In genomic region chr5:31640024-31640423, GRCh38 we compare ENCODE assay signal across 10 cellular contexts. TPM values are rescaled to one million over a fixed set of nuclear protein-coding genes. Genes with fewer than 3 reads are reported as not detected.
DNase-seq lines count a peak whose midpoint lies in the region; ATAC-seq and TF ChIP-seq lines count a peak whose summit lies in the region.
"Had no signal": no experiment of that assay in that cellular context is flagged by ENCODE, and none has a peak within 500 bp of the region (broad histone marks: within the 10 kb centered on the region; RNA-seq: fewer than 3 reads in every experiment).

No MANE protein-coding gene starts in this region.

- no peak for TF ChIP-seq CTCF in activated CD8-positive, alpha-beta T cell treated with anti-CD3 and anti-CD28 coated beads for 36 hours (IDR thresholded peaks at IDR 0.05)
- no peak for TF ChIP-seq CTCF in left ventricle myocardium inferior (IDR thresholded peaks at IDR 0.05; ENCODE audit: borderline replicate concordance)
- TF ChIP-seq CTCF in progenitor cell of endocrine pancreas (IDR thresholded peaks at IDR 0.05; ENCODE audit: unreplicated experiment), result no peak
- TF ChIP-seq CTCF in gastroesophageal sphincter (IDR thresholded peaks at IDR 0.05), result no peak

- H3K4me3 ChIP-seq in H7 (ENCODE audit: insufficient read depth, low read depth, low read length), result peak overlapping the region; percentile 67
- peak overlapping the region; percentile 88 for H3K4me3 ChIP-seq in left ventricle myocardium inferior
- H3K4me3 ChIP-seq in gastroesophageal sphincter, result peak overlapping the region in 1 of 2 donors; percentile 69

- no peak overlapping the region for H3K27ac Mint-ChIP-seq in activated CD8-positive, alpha-beta T cell treated with anti-CD3 and anti-CD28 coated beads for 36 hours
- H3K27ac Mint-ChIP-seq in progenitor cell of endocrine pancreas, result no peak overlapping the region
- H3K27ac Mint-ChIP-seq: activated naive CD4-positive, alpha-beta T cell treated with anti-CD3 and anti-CD28 coated beads, Interleukin-2, amount 50 U/mL, for 72 hours had no signal

- H3K4me3 Mint-ChIP-seq in activated CD8-positive, alpha-beta T cell treated with anti-CD3 and anti-CD28 coated beads for 36 hours, result peak overlapping the region; percentile 11
- H3K4me3 Mint-ChIP-seq in progenitor cell of endocrine pancreas (ENCODE audit: low read depth), result peak overlapping the region; percentile 68

- H3K4me1 ChIP-seq in left ventricle myocardium inferior (peaks cover 96% of the 10 kb centered on the region), gastroesophageal sphincter (peaks cover 2 to 19% (median 10%) of the 10 kb centered on the region in 3 donors)

- H3K9me3 Mint-ChIP-seq in activated CD8-positive, alpha-beta T cell treated with anti-CD3 and anti-CD28 coated beads for 36 hours, result no peaks in the 10 kb centered on the region
- H3K9me3 Mint-ChIP-seq in progenitor cell of endocrine pancreas (ENCODE audit: low read depth), result no peaks in the 10 kb centered on the region
- H3K9me3 Mint-ChIP-seq: activated naive CD4-positive, alpha-beta T cell treated with anti-CD3 and anti-CD28 coated beads, Interleukin-2, amount 50 U/mL, for 72 hours had no signal

- peaks cover 15% of the 10 kb centered on the region for H3K27me3 ChIP-seq in H7 (ENCODE audit: control insufficient read depth, insufficient read depth, low read length)
- H3K27me3 ChIP-seq in left ventricle myocardium inferior (ENCODE audit: low read depth), result no peaks in the 10 kb centered on the region
- peaks cover 6% of the 10 kb centered on the region for H3K27me3 ChIP-seq in gastroesophageal sphincter

- H3K36me3 ChIP-seq in H7 (replicated peaks; ENCODE audit: control insufficient read depth, insufficient read depth, low read length) (no peaks in the 10 kb centered on the region), left ventricle myocardium inferior (no peaks in the 10 kb centered on the region), gastroesophageal sphincter (no peaks in the 10 kb centered on the region)

- WGBS in gastroesophageal sphincter (ENCODE audit: low coverage in 1 of 2), 2 donors, result 60 to 67% methylated on average over 1 to 4 of the region's 9 CpGs

- H3K9me3 ChIP-seq in left ventricle myocardium inferior (replicated peaks) (no peaks in the 10 kb centered on the region), gastroesophageal sphincter (no peaks in the 10 kb centered on the region)

- H3K4me1 Mint-ChIP-seq in activated CD8-positive, alpha-beta T cell treated with anti-CD3 and anti-CD28 coated beads for 36 hours (ENCODE audit: low read depth), result peaks cover 12% of the 10 kb centered on the region
- H3K4me1 Mint-ChIP-seq in progenitor cell of endocrine pancreas (ENCODE audit: low read depth), result peaks cover 7% of the 10 kb centered on the region

- intact Hi-C loops in activated CD8-positive, alpha-beta T cell treated with anti-CD3 and anti-CD28 coated beads for 36 hours (cut with micrococcal nuclease), result no loop called here
- intact Hi-C loops in left ventricle myocardium inferior (cut with micrococcal nuclease), result no loop called here

- CTCF ChIA-PET in activated CD8-positive, alpha-beta T cell treated with anti-CD3 and anti-CD28 coated beads for 36 hours (lab: Charles Lee), result interaction anchor here (1.4 to 1.7 kb wide), 2 partner anchors 26 to 437 kb away, joined by 4 to 5 read pairs; no protein-coding TSS in a partner anchor

- peaks cover 28% of the 10 kb centered on the region for H3K27me3 Mint-ChIP-seq in activated CD8-positive, alpha-beta T cell treated with anti-CD3 and anti-CD28 coated beads for 36 hours
- H3K27me3 Mint-ChIP-seq in progenitor cell of endocrine pancreas, result peaks cover 27% of the 10 kb centered on the region

- no peaks in the 10 kb centered on the region for H3K36me3 Mint-ChIP-seq in activated CD8-positive, alpha-beta T cell treated with anti-CD3 and anti-CD28 coated beads for 36 hours (ENCODE audit: low read depth)
- no peaks in the 10 kb centered on the region for H3K36me3 Mint-ChIP-seq in progenitor cell of endocrine pancreas (ENCODE audit: insufficient read depth)
- H3K36me3 Mint-ChIP-seq: activated naive CD4-positive, alpha-beta T cell treated with anti-CD3 and anti-CD28 coated beads, Interleukin-2, amount 50 U/mL, for 72 hours had no signal

- no peak for TF ChIP-seq EP300 in gastroesophageal sphincter (IDR thresholded peaks at IDR 0.05)

- ATAC-seq in activated CD8-positive, alpha-beta T cell treated with anti-CD3 and anti-CD28 coated beads for 36 hours, result no peak
- ATAC-seq in HG02885 (IDR thresholded peaks at IDR 0.05; ENCODE audit: poor library complexity, unreplicated experiment) (no peak), gastroesophageal sphincter (no peak)

- H3K27ac ChIP-seq in left ventricle myocardium inferior (replicated peaks) (peak overlapping the region; percentile 91), gastroesophageal sphincter (no peak overlapping the region)
- H3K27ac ChIP-seq: epithelial cell of prostate had no signal

- no peak for TF ChIP-seq POLR2A in gastroesophageal sphincter (IDR thresholded peaks at IDR 0.05)

- POLR2A ChIA-PET in activated CD8-positive, alpha-beta T cell treated with anti-CD3 and anti-CD28 coated beads for 36 hours (lab: Charles Lee), result no interaction called here

- peak; percentile 65 for DNase-seq in H7
- DNase-seq in activated CD8-positive, alpha-beta T cell treated with anti-CD3 and anti-CD28 coated beads for 36 hours, result no peak
- peak; percentile 50 for DNase-seq in left ventricle myocardium inferior
- no peak for DNase-seq in progenitor cell of endocrine pancreas (ENCODE audit: low spot score, unreplicated experiment)
- DNase-seq in cerebellar nuclear complex (lab: John Stamatoyannopoulos, UW), result no peak

RNA-seq across cellular contexts. Expression of gene PDZD2, which starts 1.1 kb away (rescaled TPM):
- total RNA-seq in H7 (2014; rRNA removed; shearing (Covaris generic)), result 2.1 and 3.6 TPM in 2 replicates
- not detected for total RNA-seq in activated CD8-positive, alpha-beta T cell treated with anti-CD3 and anti-CD28 coated beads for 36 hours
- total RNA-seq in left ventricle myocardium inferior (120 TPM), progenitor cell of endocrine pancreas (2.4 and 3.1 TPM in 2 replicates), gastroesophageal sphincter (10 to 100 TPM in 3 of 4 donors, 1 to 10 TPM in 1; 8.6 to 19.4 (median 14.0) TPM)
- total RNA-seq: T-helper 2 cell treated with Interferon-gamma antibody and Interleukin-4, amounts not matched to agents 100 ng/mL and 5 ng/mL, for 36 hours had no signal

Comparison
In these comparisons a context has a peak if more than half of its experiments do, and no peak if none do; other contexts are left out.
1. DNase-seq: peak in H7 (single experiment) and left ventricle myocardium inferior (single experiment); none in activated CD8-positive, alpha-beta T cell treated with anti-CD3 and anti-CD28 coated beads for 36 hours (single experiment), progenitor cell of endocrine pancreas (single experiment) and cerebellar nuclear complex (0 of 2).